Comparison of ENCODE assay signal across 16 cellular contexts in genomic region chr10:27481486-27481885, GRCh38. TPM values are rescaled to one million over a fixed set of nuclear protein-coding genes. Genes with fewer than 3 reads are reported as not detected.
DNase-seq lines count a peak whose midpoint lies in the region; ATAC-seq and TF ChIP-seq lines count a peak whose summit lies in the region.
"Had no signal": no experiment of that assay in that cellular context is flagged by ENCODE, and none has a peak within 500 bp of the region (broad histone marks: within the 10 kb centered on the region; RNA-seq: fewer than 3 reads in every experiment).

No MANE protein-coding gene starts in this region.

- H3K4me1 ChIP-seq in foreskin keratinocyte = peaks cover 56% of the 10 kb centered on the region

- peak; percentile 30 for DNase-seq in CD1c-positive myeloid dendritic cell (ENCODE audit: extremely low spot score)
- peak; percentile 80 for DNase-seq in MV-4-11 (lab: John Stamatoyannopoulos, UW)
- peak; percentile 15 for DNase-seq in SKM-1 treated with dmso at 0.1 percent for 144 hours (lab: John Stamatoyannopoulos, UW; ENCODE audit: unreplicated experiment)
- peak in 1 of 2 donors; percentile 52 for DNase-seq in foreskin keratinocyte
- no peak for DNase-seq in AG08395 (ENCODE audit: low spot score)
- no peak for DNase-seq in amygdala (lab: John Stamatoyannopoulos, UW)
- DNase-seq: CD4-positive, alpha-beta memory T cell; DMS79 treated with DMSO at 0.1 percent for 48 hours; KG1; MG63; NCI-H1417 treated with DMSO at 0.1 percent for 48 hours; NCI-H2029; NCI-H510A treated with DMSO at 0.1 percent for 48 hours; PC-3 had no signal

- H3K27me3 ChIP-seq in foreskin keratinocyte = no peaks in the 10 kb centered on the region
- H3K27me3 ChIP-seq: MG63 had no signal

- H3K27ac ChIP-seq in foreskin keratinocyte = peak overlapping the region; percentile 43

- TF ChIP-seq CTCF in foreskin keratinocyte (conservative IDR thresholded peaks at IDR 0.05) = no peak

- ATAC-seq in foreskin keratinocyte (peak; percentile 36), GM18517 (IDR thresholded peaks at IDR 0.05; ENCODE audit: unreplicated experiment) (no peak)
- ATAC-seq: PC-3, SK-N-SH treated with all-trans-retinoic acid at 6 μM for 48 hours had no signal

RNA-seq across cellular contexts. Expression of gene RAB18, which starts 22.6 kb away (rescaled TPM):
- total RNA-seq in foreskin keratinocyte = 86.7 and 89.4 TPM in 2 replicates
- 59.9 and 70.2 TPM in 2 replicates for polyA plus RNA-seq in foreskin keratinocyte

Comparison
In these comparisons a context has a peak if more than half of its experiments do, and no peak if none do; other contexts are left out.
1. DNase-seq: peak in CD1c-positive myeloid dendritic cell (single experiment), MV-4-11 (single experiment) and SKM-1 treated with dmso at 0.1 percent for 144 hours (single experiment); none in AG08395 (single experiment) and amygdala (0 of 56).